In genomic region chr16:2090481-2090797, GRCh38 we compare ENCODE assay signal across 12 cellular contexts. TPM values are rescaled to one million over a fixed set of nuclear protein-coding genes. Genes with fewer than 3 reads are reported as not detected.
DNase-seq lines count a peak whose midpoint lies in the region; ATAC-seq and TF ChIP-seq lines count a peak whose summit lies in the region.
"Had no signal": no experiment of that assay in that cellular context is flagged by ENCODE, and none has a peak within 500 bp of the region (broad histone marks: within the 10 kb centered on the region; RNA-seq: fewer than 3 reads in every experiment).

No MANE protein-coding gene starts in this region.

- H3K4me1 Mint-ChIP-seq in type B pancreatic cell (ENCODE audit: unreplicated experiment): no peaks in the 10 kb centered on the region
- H3K4me1 Mint-ChIP-seq: activated CD4-positive, alpha-beta T cell treated with anti-CD3 and anti-CD28 coated beads for 36 hours had no signal

- TF ChIP-seq CTCF in left ventricle myocardium inferior (IDR thresholded peaks at IDR 0.05; ENCODE audit: borderline replicate concordance): no peak
- TF ChIP-seq CTCF in mucosa of descending colon (IDR thresholded peaks at IDR 0.05): no peak
- TF ChIP-seq CTCF in type B pancreatic cell (conservative IDR thresholded peaks at IDR 0.05): no peak

- H3K27ac Mint-ChIP-seq in type B pancreatic cell: no peak overlapping the region
- H3K27ac Mint-ChIP-seq: activated CD4-positive, alpha-beta T cell treated with anti-CD3 and anti-CD28 coated beads for 36 hours; activated T-helper 1 cell treated with anti-CD3 and anti-CD28 coated beads, Interleukin-12 subunit alpha, Interleukin-12 subunit beta, Interleukin-2, Interleukin-4 antibody, amounts not matched to agents 30 ng/mL and 10 ng/mL and 1 ng/mL, durations not matched to agents 14 hours and 24 hours and 36 hours; stimulated activated naive B cell treated with anti-CD40 and anti-IgM and Interleukin-4, amounts not matched to agents 10 μg/mL and 1 μg/mL and 100 μg/mL, for 72 hours had no signal

- peak overlapping the region; percentile 55 for H3K27ac ChIP-seq in angular gyrus (ENCODE audit: low read depth, low read length)
- H3K27ac ChIP-seq in left ventricle myocardium inferior (replicated peaks): peak overlapping the region; percentile 85
- H3K27ac ChIP-seq: HL-60 had no signal

- peak; percentile 2 for ATAC-seq in mucosa of descending colon

- H3K36me3 Mint-ChIP-seq in type B pancreatic cell: no peaks in the 10 kb centered on the region

- no peaks in the 10 kb centered on the region for H3K9me3 Mint-ChIP-seq in type B pancreatic cell
- H3K9me3 Mint-ChIP-seq: activated T-helper 1 cell treated with anti-CD3 and anti-CD28 coated beads, Interleukin-12 subunit alpha, Interleukin-12 subunit beta, Interleukin-2, Interleukin-4 antibody, amounts not matched to agents 30 ng/mL and 10 ng/mL and 1 ng/mL, durations not matched to agents 14 hours and 24 hours and 36 hours; stimulated activated naive B cell treated with anti-CD40 and anti-IgM and Interleukin-4, amounts not matched to agents 10 μg/mL and 1 μg/mL and 100 μg/mL, for 72 hours had no signal

- H3K4me1 ChIP-seq in left ventricle myocardium inferior: peaks cover 16% of the 10 kb centered on the region
- peaks cover 23% of the 10 kb centered on the region for H3K4me1 ChIP-seq in mucosa of descending colon (ENCODE audit: low read depth)

- peak overlapping the region; percentile 52 for H3K4me3 ChIP-seq in left ventricle myocardium inferior
- H3K4me3 ChIP-seq in mucosa of descending colon: peak overlapping the region; percentile 17

- H3K27me3 ChIP-seq in left ventricle myocardium inferior (ENCODE audit: low read depth): no peaks in the 10 kb centered on the region

- H3K36me3 ChIP-seq in left ventricle myocardium inferior: peaks cover 95% of the 10 kb centered on the region
- peaks cover 5% of the 10 kb centered on the region for H3K36me3 ChIP-seq in mucosa of descending colon (ENCODE audit: low read depth)

- H3K27me3 Mint-ChIP-seq in type B pancreatic cell: no peaks in the 10 kb centered on the region
- H3K27me3 Mint-ChIP-seq: activated CD4-positive, alpha-beta T cell treated with anti-CD3 and anti-CD28 coated beads for 36 hours; stimulated activated naive B cell treated with anti-CD40 and anti-IgM and Interleukin-4, amounts not matched to agents 10 μg/mL and 1 μg/mL and 100 μg/mL, for 72 hours had no signal

- intact Hi-C loops in left ventricle myocardium inferior (cut with micrococcal nuclease): no loop called here
- intact Hi-C loops in mucosa of descending colon (cut with DNase I, micrococcal nuclease): no loop called here

- H3K4me3 Mint-ChIP-seq in type B pancreatic cell: peak overlapping the region; percentile 20
- H3K4me3 Mint-ChIP-seq: activated CD4-positive, alpha-beta T cell treated with anti-CD3 and anti-CD28 coated beads for 36 hours; activated T-helper 1 cell treated with anti-CD3 and anti-CD28 coated beads, Interleukin-12 subunit alpha, Interleukin-12 subunit beta, Interleukin-2, Interleukin-4 antibody, amounts not matched to agents 30 ng/mL and 10 ng/mL and 1 ng/mL, durations not matched to agents 14 hours and 24 hours and 36 hours; stimulated activated naive B cell treated with anti-CD40 and anti-IgM and Interleukin-4, amounts not matched to agents 10 μg/mL and 1 μg/mL and 100 μg/mL, for 72 hours had no signal

- H3K9me3 ChIP-seq in left ventricle myocardium inferior (replicated peaks) (no peaks in the 10 kb centered on the region), mucosa of descending colon (no peaks in the 10 kb centered on the region)

- DNase-seq in left ventricle myocardium inferior (no peak), mucosa of descending colon (peak in 1 of 3 donors; percentile 69), type B pancreatic cell (ENCODE audit: extremely low spot score, unreplicated experiment) (no peak), HK-2 (ENCODE audit: unreplicated experiment) (no peak)
- no peak for DNase-seq in activated CD4-positive, alpha-beta T cell treated with anti-CD3 and anti-CD28 coated beads for 4 hours
- no peak for DNase-seq in effector CD4-positive, alpha-beta T cell
- DNase-seq: OCI-M1; stimulated activated naive B cell treated with anti-CD40 and anti-IgM and Interleukin-4, amounts not matched to agents 10 μg/mL and 1 μg/mL and 100 μg/mL, for 72 hours had no signal

RNA-seq across cellular contexts. Expression of gene TSC2, which starts 42.7 kb away (rescaled TPM):
- 80.1 TPM for total RNA-seq in left ventricle myocardium inferior
- total RNA-seq in mucosa of descending colon: 100 to 1,000 TPM; 140 to 161 (median 150) TPM
- total RNA-seq in type B pancreatic cell (ENCODE audit: low replicate concordance): 131 and 208 TPM in 2 replicates

RNA-seq across cellular contexts. Expression of gene NTHL1, which starts 42.8 kb away (rescaled TPM):
- total RNA-seq in left ventricle myocardium inferior (21.7 TPM), mucosa of descending colon (10 to 100 TPM; 23.5 to 28.2 (median 24.5) TPM), type B pancreatic cell (ENCODE audit: low replicate concordance) (18.1 and 37.6 TPM in 2 replicates)

RNA-seq across cellular contexts. Expression of gene PKD1, which starts 45.3 kb away (rescaled TPM):
- total RNA-seq in left ventricle myocardium inferior (83.9 TPM), mucosa of descending colon (100 to 1,000 TPM in 1 of 3 donors, 10 to 100 TPM in 2; 63.9 to 233 (median 80.8) TPM), type B pancreatic cell (ENCODE audit: low replicate concordance) (76.2 and 131 TPM in 2 replicates)

RNA-seq across cellular contexts. Expression of gene RAB26, which starts 58.0 kb away (rescaled TPM):
- total RNA-seq in left ventricle myocardium inferior (1.7 TPM), mucosa of descending colon (10 to 100 TPM in 2 of 3 donors, 1 to 10 TPM in 1; 3.8 to 28.3 (median 15.7) TPM), type B pancreatic cell (ENCODE audit: low replicate concordance) (7.4 and 9.9 TPM in 2 replicates)
